ENCODE assay signal across 23 cellular contexts in genomic region chr6:100167585-100167984, GRCh38.
DNase-seq lines count a peak whose midpoint lies in the region; ATAC-seq and TF ChIP-seq lines count a peak whose summit lies in the region.
"Had no signal": no experiment of that assay in that cellular context is flagged by ENCODE, and none has a peak within 500 bp of the region (broad histone marks: within the 10 kb centered on the region; RNA-seq: fewer than 3 reads in every experiment).

No MANE protein-coding gene starts in this region.

- no peaks in the 10 kb centered on the region for H3F3A ChIP-seq in SK-N-SH (replicated peaks; ENCODE audit: insufficient read depth)

- H3K27me3 ChIP-seq in SK-N-SH (ENCODE audit: insufficient read depth): peaks cover 9% of the 10 kb centered on the region; the same call in 1 of the 2 replicates
- H3K27me3 ChIP-seq in NT2/D1 (ENCODE audit: insufficient read depth, insufficient read length): no peaks in the 10 kb centered on the region
- peaks cover 32% of the 10 kb centered on the region; the same call in 1 of the 2 replicates for H3K27me3 ChIP-seq in iPS-20b (ENCODE audit: insufficient read depth, low read length)
- H3K27me3 ChIP-seq: MG63 had no signal

- in situ Hi-C loops in GM13976 (cut with MboI; ENCODE audit: low sequenced_read_pairs, unreplicated experiment): no loop called here

- no peaks in the 10 kb centered on the region for H3K9me3 Mint-ChIP-seq in activated CD8-positive, alpha-beta T cell treated with anti-CD3 and anti-CD28 coated beads for 36 hours
- no peaks in the 10 kb centered on the region for H3K9me3 Mint-ChIP-seq in activated T-cell treated with anti-CD3 and anti-CD28 coated beads, Interleukin-2, amount 50 U/mL, for 4 hours
- H3K9me3 Mint-ChIP-seq: IgD-negative memory B cell had no signal

- H3K4me3 ChIP-seq in SK-N-SH (ENCODE audit: low read depth in 2 of 2, low read length in 1 of 2): 0 out of 4 replicates have a peak overlapping the region, but pooled peaks of 1 of the 2 experiments have one; percentile 1
- H3K4me3 ChIP-seq in NT2/D1 (ENCODE audit: insufficient read length, low read depth): no peak overlapping the region
- H3K4me3 ChIP-seq in iPS-20b (ENCODE audit: low read length): peak overlapping the region; percentile 43
- H3K4me3 ChIP-seq: MG63 had no signal

- no peak overlapping the region for H3K27ac Mint-ChIP-seq in activated CD8-positive, alpha-beta T cell treated with anti-CD3 and anti-CD28 coated beads for 36 hours
- H3K27ac Mint-ChIP-seq: B cell, IgD-negative memory B cell had no signal

- H4K20me1 ChIP-seq in SK-N-SH (ENCODE audit: insufficient read depth): no peaks in the 10 kb centered on the region

- no peak overlapping the region for H3K9ac ChIP-seq in SK-N-SH
- H3K9ac ChIP-seq in NT2/D1 (ENCODE audit: insufficient read length, low read depth): no peak overlapping the region
- H3K9ac ChIP-seq in iPS-20b (ENCODE audit: low read depth, low read length): no peak overlapping the region

- H3K4me3 Mint-ChIP-seq in activated CD8-positive, alpha-beta T cell treated with anti-CD3 and anti-CD28 coated beads for 36 hours: no peak overlapping the region
- H3K4me3 Mint-ChIP-seq in activated T-cell treated with anti-CD3 and anti-CD28 coated beads, Interleukin-2, amount 50 U/mL, for 4 hours: no peak overlapping the region
- H3K4me3 Mint-ChIP-seq: B cell, IgD-negative memory B cell had no signal

- CTCF ChIA-PET in SK-N-SH (lab: Yijun Ruan, JAX): no interaction called here
- CTCF ChIA-PET in activated CD8-positive, alpha-beta T cell treated with anti-CD3 and anti-CD28 coated beads for 36 hours (lab: Charles Lee): no interaction called here

- intact Hi-C loops in activated CD8-positive, alpha-beta T cell treated with anti-CD3 and anti-CD28 coated beads for 36 hours (cut with micrococcal nuclease): no loop called here

- POLR2A ChIA-PET in SK-N-SH (lab: Yijun Ruan, JAX): no interaction called here
- POLR2A ChIA-PET in activated CD8-positive, alpha-beta T cell treated with anti-CD3 and anti-CD28 coated beads for 36 hours (lab: Charles Lee): no interaction called here

- no peaks in the 10 kb centered on the region for H3K9me3 ChIP-seq in SK-N-SH
- no peaks in the 10 kb centered on the region for H3K9me3 ChIP-seq in NT2/D1 (ENCODE audit: insufficient read depth, low read length)
- no peaks in the 10 kb centered on the region for H3K9me3 ChIP-seq in iPS-20b (ENCODE audit: insufficient read depth, low read depth, low read length)
- H3K9me3 ChIP-seq: MG63 had no signal

- H3K79me2 ChIP-seq in SK-N-SH (ENCODE audit: insufficient read depth): no peaks in the 10 kb centered on the region

- DNase-seq in SK-N-SH: no peak
- DNase-seq in NT2/D1 (ENCODE audit: low read depth, low spot score): peak; percentile 28
- DNase-seq in GM13976 (ENCODE audit: low spot score): no peak
- DNase-seq in activated CD8-positive, alpha-beta T cell treated with anti-CD3 and anti-CD28 coated beads for 36 hours: no peak
- no peak for DNase-seq in GDM1 (lab: John Stamatoyannopoulos, UW)
- DNase-seq in activated T-cell treated with anti-CD3 and anti-CD28 coated beads, Interleukin-2, amount 50 U/mL, for 4 hours: no peak
- DNase-seq: 8988T; DMS79 treated with DMSO at 0.1 percent for 48 hours; GF-D8; Karpas-422; MG63; NCI-H1048; NCI-H1436; NCI-H2081; NCI-H510A; NCI-H748 treated with DMSO at 0.1 percent for 48 hours; NK-92 treated with Interleukin-12 subunit alpha and Interleukin-12 subunit beta, amount 100 ng/mL, for 24 hours; OCI-M1; Right ventricle myocardium superior had no signal

- H3K4me2 ChIP-seq in SK-N-SH: no peak overlapping the region

- H3K36me3 Mint-ChIP-seq in activated CD8-positive, alpha-beta T cell treated with anti-CD3 and anti-CD28 coated beads for 36 hours (ENCODE audit: low read depth): no peaks in the 10 kb centered on the region
- no peaks in the 10 kb centered on the region for H3K36me3 Mint-ChIP-seq in activated T-cell treated with anti-CD3 and anti-CD28 coated beads, Interleukin-2, amount 50 U/mL, for 4 hours (ENCODE audit: insufficient read depth)
- H3K36me3 Mint-ChIP-seq: IgD-negative memory B cell had no signal

- H3K9me2 ChIP-seq in SK-N-SH: no peaks in the 10 kb centered on the region

- no peak overlapping the region for H2AFZ ChIP-seq in SK-N-SH (ENCODE audit: low read depth)

- no peaks in the 10 kb centered on the region for H3K4me1 Mint-ChIP-seq in activated CD8-positive, alpha-beta T cell treated with anti-CD3 and anti-CD28 coated beads for 36 hours (ENCODE audit: low read depth)
- H3K4me1 Mint-ChIP-seq in activated T-cell treated with anti-CD3 and anti-CD28 coated beads, Interleukin-2, amount 50 U/mL, for 4 hours (ENCODE audit: low read depth): no peaks in the 10 kb centered on the region
- H3K4me1 Mint-ChIP-seq: B cell, IgD-negative memory B cell had no signal

- H3K36me3 ChIP-seq in SK-N-SH (replicated peaks in 1 of 2; ENCODE audit: control insufficient read depth in 1 of 2, insufficient read depth in 2 of 2, low read length in 1 of 2) (no peaks in the 10 kb centered on the region), NT2/D1 (ENCODE audit: insufficient read depth, insufficient read length, low read length) (no peaks in the 10 kb centered on the region), iPS-20b (ENCODE audit: insufficient read depth, low read depth, low read length) (no peaks in the 10 kb centered on the region)
- H3K36me3 ChIP-seq: MG63 had no signal

- H3K4me1 ChIP-seq in SK-N-SH (ENCODE audit: control insufficient read depth in 1 of 2, insufficient read depth in 2 of 2, low read depth in 1 of 2, low read length in 1 of 2): no peaks in the 10 kb centered on the region
- H3K4me1 ChIP-seq in NT2/D1 (ENCODE audit: insufficient read depth, insufficient read length): no peaks in the 10 kb centered on the region
- peaks cover 50% of the 10 kb centered on the region for H3K4me1 ChIP-seq in iPS-20b (ENCODE audit: insufficient read depth, low read length)

- peaks cover 2% of the 10 kb centered on the region for H3K27me3 Mint-ChIP-seq in activated CD8-positive, alpha-beta T cell treated with anti-CD3 and anti-CD28 coated beads for 36 hours
- H3K27me3 Mint-ChIP-seq in activated T-cell treated with anti-CD3 and anti-CD28 coated beads, Interleukin-2, amount 50 U/mL, for 4 hours (ENCODE audit: low read depth): peaks cover 3% of the 10 kb centered on the region

- no peak for TF ChIP-seq RAD21 in SK-N-SH (IDR thresholded peaks at IDR 0.05; ENCODE audit: low read length)

- H3K27ac ChIP-seq in SK-N-SH (ENCODE audit: low read depth in 2 of 2, low read length in 1 of 2) (no peak overlapping the region), iPS-20b (ENCODE audit: low read length) (no peak overlapping the region)

- TF ChIP-seq EP300 in SK-N-SH (IDR thresholded peaks at IDR 0.05; ENCODE audit: borderline replicate concordance in 1 of 2, low read depth in 1 of 2, low read length in 1 of 2): no peak

- 15% methylated on average over 4 of the region's 4 CpGs for WGBS in SK-N-SH (ENCODE audit: low lambda C conversion rate)

- no peak for TF ChIP-seq CTCF in SK-N-SH (IDR thresholded peaks at IDR 0.05)
- no peak for TF ChIP-seq CTCF in GM13976 (IDR thresholded peaks at IDR 0.05; ENCODE audit: borderline replicate concordance, control extremely low read depth, extremely low read depth, insufficient read depth, missing control alignments)
- TF ChIP-seq CTCF in activated CD8-positive, alpha-beta T cell treated with anti-CD3 and anti-CD28 coated beads for 36 hours (IDR thresholded peaks at IDR 0.05): no peak

- 0 out of 3 replicates have a peak, but pooled peaks have one; percentile 30 for ATAC-seq in SK-N-SH treated with all-trans-retinoic acid at 6 μM for 48 hours
- ATAC-seq in activated CD8-positive, alpha-beta T cell treated with anti-CD3 and anti-CD28 coated beads for 36 hours: no peak
- ATAC-seq in activated T-cell treated with anti-CD3 and anti-CD28 coated beads, Interleukin-2, amount 50 U/mL, for 4 hours: no peak

TF ChIP-seq in SK-N-SH treated with all-trans-retinoic acid at 6 μM for 48 hours, 23 proteins besides CTCF, POLR2A, EP300 and RAD21 (continues in another document):
- no peak for TF ChIP-seq CREB5 (CRISPR knock-in tag; IDR thresholded peaks at IDR 0.05; ENCODE audit: low read depth)
- TF ChIP-seq ZC3H10 (CRISPR knock-in tag; IDR thresholded peaks at IDR 0.05): no peak

TF ChIP-seq in SK-N-SH, 30 proteins besides CTCF, POLR2A, EP300 and RAD21:
- TF ChIP-seq TEAD4 (IDR thresholded peaks at IDR 0.05; ENCODE audit: borderline replicate concordance, insufficient read depth) (no peak), CHD2 (IDR thresholded peaks at IDR 0.05; ENCODE audit: low read length, partially characterized antibody) (no peak), PBX3 (IDR thresholded peaks at IDR 0.05) (no peak), FOXJ3 (CRISPR knock-in tag; IDR thresholded peaks at IDR 0.05) (no peak), RFX5 (IDR thresholded peaks at IDR 0.05; ENCODE audit: low read length) (no peak)
